Comparison of ENCODE assay signal across 1 cellular context in the genomic region with DNA sequence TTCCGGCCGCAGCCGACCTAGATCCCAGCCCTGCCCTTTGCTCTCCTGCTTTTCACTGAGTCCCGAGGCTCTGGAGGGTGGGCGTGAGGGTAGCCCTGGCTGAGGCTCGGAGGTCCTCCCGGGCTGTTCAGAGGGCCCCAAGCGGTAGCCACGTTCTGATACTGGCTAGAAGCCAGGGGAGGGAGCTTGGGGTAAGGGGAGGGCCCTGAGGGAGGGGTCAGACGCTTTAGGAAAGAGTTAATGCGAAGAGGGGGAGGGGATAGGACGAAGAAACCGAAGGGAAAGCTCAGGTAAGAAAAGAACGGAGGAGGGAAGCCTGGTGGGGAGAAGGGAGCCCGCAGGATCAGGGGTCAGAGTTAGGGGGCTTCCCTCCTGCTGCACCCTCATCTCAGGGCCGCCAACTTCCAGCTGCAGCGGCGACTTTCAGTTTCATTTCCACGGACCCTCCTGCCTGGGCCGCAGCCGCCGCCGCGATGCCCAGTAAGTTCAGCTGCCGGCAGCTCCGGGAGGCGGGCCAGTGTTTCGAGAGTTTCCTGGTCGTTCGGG.
A peak's percentile ranks its signal among the peaks of the same experiment; 100 is the strongest.
TF ChIP-seq lines count a peak whose summit lies in the region.

MOV10 (plus strand) TSS at position 220 of the 546 bp plus-strand sequence; CDS start at position 474, 254 bp downstream.

TF ChIP-seq in K562, 482 proteins besides CTCF, POLR2A, EP300 and RAD21 (continued from another document and continues in another):
- TF ChIP-seq, protein P1, sequence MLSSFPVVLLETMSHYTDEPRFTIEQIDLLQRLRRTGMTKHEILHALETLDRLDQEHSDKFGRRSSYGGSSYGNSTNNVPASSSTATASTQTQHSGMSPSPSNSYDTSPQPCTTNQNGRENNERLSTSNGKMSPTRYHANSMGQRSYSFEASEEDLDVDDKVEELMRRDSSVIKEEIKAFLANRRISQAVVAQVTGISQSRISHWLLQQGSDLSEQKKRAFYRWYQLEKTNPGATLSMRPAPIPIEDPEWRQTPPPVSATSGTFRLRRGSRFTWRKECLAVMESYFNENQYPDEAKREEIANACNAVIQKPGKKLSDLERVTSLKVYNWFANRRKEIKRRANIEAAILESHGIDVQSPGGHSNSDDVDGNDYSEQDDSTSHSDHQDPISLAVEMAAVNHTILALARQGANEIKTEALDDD (IDR thresholded peaks at IDR 0.05), result no peak
- TF ChIP-seq CHD4 (IDR thresholded peaks at IDR 0.05; ENCODE audit: insufficient read depth, insufficient replicate concordance, low read depth, low read length, poor library complexity, severe bottlenecking), result no peak
- TF ChIP-seq HNRNPK (IDR thresholded peaks at IDR 0.05; ENCODE audit: low read depth, low read length, poor library complexity, severe bottlenecking), result no peak
- TF ChIP-seq ETV1 (tag; conservative IDR thresholded peaks at IDR 0.05; ENCODE audit: low read depth), result no peak
- TF ChIP-seq ATF1 (CRISPR knock-in tag; IDR thresholded peaks at IDR 0.05), result no peak
- 0 out of 2 replicates have a peak, but pooled peaks have one; percentile 21 for TF ChIP-seq ATF1 (tag; IDR thresholded peaks at IDR 0.05)
- TF ChIP-seq RBM25 (IDR thresholded peaks at IDR 0.05; ENCODE audit: low read depth, low read length, severe bottlenecking), result no peak
- TF ChIP-seq ARID3B (CRISPR knock-in tag; IDR thresholded peaks at IDR 0.05; ENCODE audit: borderline replicate concordance), result no peak
- no peak for TF ChIP-seq TBL1XR1 (IDR thresholded peaks at IDR 0.05; ENCODE audit: low read length in 2 of 2)
- 0 out of 2 replicates have a peak, but pooled peaks have one; percentile 28 for TF ChIP-seq RNF2 (IDR thresholded peaks at IDR 0.05)
- TF ChIP-seq MEF2A (IDR thresholded peaks at IDR 0.05; ENCODE audit: control insufficient read depth, low read depth, low read length), result no peak
- TF ChIP-seq RBM14 (IDR thresholded peaks at IDR 0.05; ENCODE audit: borderline replicate concordance, insufficient read depth, low read depth, low read length), result no peak
- TF ChIP-seq KLF10 (CRISPR knock-in tag; IDR thresholded peaks at IDR 0.05), result no peak
- no peak for TF ChIP-seq STAT5B (CRISPR knock-in tag; IDR thresholded peaks at IDR 0.05)
- TF ChIP-seq ZNF124 (CRISPR knock-in tag; IDR thresholded peaks at IDR 0.05), result no peak
- TF ChIP-seq BRD4 (IDR thresholded peaks at IDR 0.05), result no peak
- no peak for TF ChIP-seq E2F6 (IDR thresholded peaks at IDR 0.05; ENCODE audit: borderline replicate concordance in 1 of 2, extremely low read depth in 1 of 2, insufficient read depth in 1 of 2, insufficient read length in 1 of 2, low read depth in 1 of 2, low read length in 1 of 2, poor library complexity in 1 of 2, severe bottlenecking in 1 of 2)
- no peak for TF ChIP-seq TCF7 (IDR thresholded peaks at IDR 0.05; ENCODE audit: borderline replicate concordance)
- TF ChIP-seq, protein P2, sequence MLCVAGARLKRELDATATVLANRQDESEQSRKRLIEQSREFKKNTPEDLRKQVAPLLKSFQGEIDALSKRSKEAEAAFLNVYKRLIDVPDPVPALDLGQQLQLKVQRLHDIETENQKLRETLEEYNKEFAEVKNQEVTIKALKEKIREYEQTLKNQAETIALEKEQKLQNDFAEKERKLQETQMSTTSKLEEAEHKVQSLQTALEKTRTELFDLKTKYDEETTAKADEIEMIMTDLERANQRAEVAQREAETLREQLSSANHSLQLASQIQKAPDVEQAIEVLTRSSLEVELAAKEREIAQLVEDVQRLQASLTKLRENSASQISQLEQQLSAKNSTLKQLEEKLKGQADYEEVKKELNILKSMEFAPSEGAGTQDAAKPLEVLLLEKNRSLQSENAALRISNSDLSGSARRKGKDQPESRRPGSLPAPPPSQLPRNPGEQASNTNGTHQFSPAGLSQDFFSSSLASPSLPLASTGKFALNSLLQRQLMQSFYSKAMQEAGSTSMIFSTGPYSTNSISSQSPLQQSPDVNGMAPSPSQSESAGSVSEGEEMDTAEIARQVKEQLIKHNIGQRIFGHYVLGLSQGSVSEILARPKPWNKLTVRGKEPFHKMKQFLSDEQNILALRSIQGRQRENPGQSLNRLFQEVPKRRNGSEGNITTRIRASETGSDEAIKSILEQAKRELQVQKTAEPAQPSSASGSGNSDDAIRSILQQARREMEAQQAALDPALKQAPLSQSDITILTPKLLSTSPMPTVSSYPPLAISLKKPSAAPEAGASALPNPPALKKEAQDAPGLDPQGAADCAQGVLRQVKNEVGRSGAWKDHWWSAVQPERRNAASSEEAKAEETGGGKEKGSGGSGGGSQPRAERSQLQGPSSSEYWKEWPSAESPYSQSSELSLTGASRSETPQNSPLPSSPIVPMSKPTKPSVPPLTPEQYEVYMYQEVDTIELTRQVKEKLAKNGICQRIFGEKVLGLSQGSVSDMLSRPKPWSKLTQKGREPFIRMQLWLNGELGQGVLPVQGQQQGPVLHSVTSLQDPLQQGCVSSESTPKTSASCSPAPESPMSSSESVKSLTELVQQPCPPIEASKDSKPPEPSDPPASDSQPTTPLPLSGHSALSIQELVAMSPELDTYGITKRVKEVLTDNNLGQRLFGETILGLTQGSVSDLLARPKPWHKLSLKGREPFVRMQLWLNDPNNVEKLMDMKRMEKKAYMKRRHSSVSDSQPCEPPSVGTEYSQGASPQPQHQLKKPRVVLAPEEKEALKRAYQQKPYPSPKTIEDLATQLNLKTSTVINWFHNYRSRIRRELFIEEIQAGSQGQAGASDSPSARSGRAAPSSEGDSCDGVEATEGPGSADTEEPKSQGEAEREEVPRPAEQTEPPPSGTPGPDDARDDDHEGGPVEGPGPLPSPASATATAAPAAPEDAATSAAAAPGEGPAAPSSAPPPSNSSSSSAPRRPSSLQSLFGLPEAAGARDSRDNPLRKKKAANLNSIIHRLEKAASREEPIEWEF (CRISPR knock-in tag; IDR thresholded peaks at IDR 0.05), result 0 out of 2 replicates have a peak, but pooled peaks have one; percentile 1
- TF ChIP-seq SMAD3 (CRISPR knock-in tag; conservative IDR thresholded peaks at IDR 0.05), result no peak
- TF ChIP-seq ZNF384 (IDR thresholded peaks at IDR 0.05; ENCODE audit: low read depth, low read length), result no peak
- no peak for TF ChIP-seq HMG20A (CRISPR knock-in tag; conservative IDR thresholded peaks at IDR 0.05)
- TF ChIP-seq CEBPB (tag; IDR thresholded peaks at IDR 0.05), result no peak
- TF ChIP-seq, protein P3, sequence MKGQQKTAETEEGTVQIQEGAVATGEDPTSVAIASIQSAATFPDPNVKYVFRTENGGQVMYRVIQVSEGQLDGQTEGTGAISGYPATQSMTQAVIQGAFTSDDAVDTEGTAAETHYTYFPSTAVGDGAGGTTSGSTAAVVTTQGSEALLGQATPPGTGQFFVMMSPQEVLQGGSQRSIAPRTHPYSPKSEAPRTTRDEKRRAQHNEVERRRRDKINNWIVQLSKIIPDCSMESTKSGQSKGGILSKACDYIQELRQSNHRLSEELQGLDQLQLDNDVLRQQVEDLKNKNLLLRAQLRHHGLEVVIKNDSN (CRISPR knock-in tag; IDR thresholded peaks at IDR 0.05), result no peak
- TF ChIP-seq TSC22D4 (tag; IDR thresholded peaks at IDR 0.05), result no peak
- TF ChIP-seq ZNF518B (CRISPR knock-in tag; IDR thresholded peaks at IDR 0.05), result no peak
- no peak for TF ChIP-seq BCL6 (CRISPR knock-in tag; IDR thresholded peaks at IDR 0.05)
- TF ChIP-seq SNIP1 (IDR thresholded peaks at IDR 0.05; ENCODE audit: low read depth), result no peak
- no peak for TF ChIP-seq CCNT2 (IDR thresholded peaks at IDR 0.05; ENCODE audit: borderline replicate concordance, extremely low read depth, insufficient read length, low read depth, low read length)
- TF ChIP-seq, protein P4, sequence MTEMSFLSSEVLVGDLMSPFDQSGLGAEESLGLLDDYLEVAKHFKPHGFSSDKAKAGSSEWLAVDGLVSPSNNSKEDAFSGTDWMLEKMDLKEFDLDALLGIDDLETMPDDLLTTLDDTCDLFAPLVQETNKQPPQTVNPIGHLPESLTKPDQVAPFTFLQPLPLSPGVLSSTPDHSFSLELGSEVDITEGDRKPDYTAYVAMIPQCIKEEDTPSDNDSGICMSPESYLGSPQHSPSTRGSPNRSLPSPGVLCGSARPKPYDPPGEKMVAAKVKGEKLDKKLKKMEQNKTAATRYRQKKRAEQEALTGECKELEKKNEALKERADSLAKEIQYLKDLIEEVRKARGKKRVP (CRISPR knock-in tag; IDR thresholded peaks at IDR 0.05), result peak; percentile 72; the same call in 1 of the 2 replicates
- TF ChIP-seq DMBX1 (CRISPR knock-in tag; IDR thresholded peaks at IDR 0.05; ENCODE audit: borderline replicate concordance), result no peak
- TF ChIP-seq NBN (IDR thresholded peaks at IDR 0.05; ENCODE audit: low read depth), result peak; percentile 77; the same call in 1 of the 2 replicates
- TF ChIP-seq ZNF644 (tag; IDR thresholded peaks at IDR 0.05; ENCODE audit: low read depth), result no peak
- no peak for TF ChIP-seq RBM22 (IDR thresholded peaks at IDR 0.05; ENCODE audit: low read depth, low read length, poor library complexity, severe bottlenecking)
- TF ChIP-seq ZBTB7A (IDR thresholded peaks at IDR 0.05; ENCODE audit: borderline replicate concordance, control insufficient read depth, low read depth, low read length), result peak; percentile 72; the same call in 1 of the 2 replicates
- TF ChIP-seq POU5F1 (IDR thresholded peaks at IDR 0.05; ENCODE audit: borderline replicate concordance, low read depth, low read length, partially characterized antibody), result no peak
- no peak for TF ChIP-seq PTTG1 (tag; IDR thresholded peaks at IDR 0.05; ENCODE audit: low read depth)
- TF ChIP-seq ZKSCAN1 (IDR thresholded peaks at IDR 0.05; ENCODE audit: low read depth, low read length), result no peak
- no peak for TF ChIP-seq CGGBP1 (CRISPR knock-in tag; IDR thresholded peaks at IDR 0.05)
- no peak for TF ChIP-seq ZNF699 (CRISPR knock-in tag; IDR thresholded peaks at IDR 0.05; ENCODE audit: insufficient replicate concordance)
- TF ChIP-seq, protein P5, sequence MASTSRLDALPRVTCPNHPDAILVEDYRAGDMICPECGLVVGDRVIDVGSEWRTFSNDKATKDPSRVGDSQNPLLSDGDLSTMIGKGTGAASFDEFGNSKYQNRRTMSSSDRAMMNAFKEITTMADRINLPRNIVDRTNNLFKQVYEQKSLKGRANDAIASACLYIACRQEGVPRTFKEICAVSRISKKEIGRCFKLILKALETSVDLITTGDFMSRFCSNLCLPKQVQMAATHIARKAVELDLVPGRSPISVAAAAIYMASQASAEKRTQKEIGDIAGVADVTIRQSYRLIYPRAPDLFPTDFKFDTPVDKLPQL (IDR thresholded peaks at IDR 0.05; ENCODE audit: extremely low read depth, insufficient read length), result no peak
- TF ChIP-seq, protein P6, sequence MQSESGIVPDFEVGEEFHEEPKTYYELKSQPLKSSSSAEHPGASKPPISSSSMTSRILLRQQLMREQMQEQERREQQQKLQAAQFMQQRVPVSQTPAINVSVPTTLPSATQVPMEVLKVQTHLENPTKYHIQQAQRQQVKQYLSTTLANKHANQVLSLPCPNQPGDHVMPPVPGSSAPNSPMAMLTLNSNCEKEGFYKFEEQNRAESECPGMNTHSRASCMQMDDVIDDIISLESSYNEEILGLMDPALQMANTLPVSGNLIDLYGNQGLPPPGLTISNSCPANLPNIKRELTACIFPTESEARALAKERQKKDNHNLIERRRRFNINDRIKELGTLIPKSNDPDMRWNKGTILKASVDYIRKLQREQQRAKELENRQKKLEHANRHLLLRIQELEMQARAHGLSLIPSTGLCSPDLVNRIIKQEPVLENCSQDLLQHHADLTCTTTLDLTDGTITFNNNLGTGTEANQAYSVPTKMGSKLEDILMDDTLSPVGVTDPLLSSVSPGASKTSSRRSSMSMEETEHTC (IDR thresholded peaks at IDR 0.05), result no peak
- TF ChIP-seq ZNF431 (CRISPR knock-in tag; IDR thresholded peaks at IDR 0.05), result no peak; the same call in 1 of the 2 replicates
- no peak for TF ChIP-seq BMI1 (IDR thresholded peaks at IDR 0.05; ENCODE audit: low read length)
